ENCODE assay signal across 8 cellular contexts in genomic region chr12:26298785-26299621, GRCh38.
DNase-seq lines count a peak whose midpoint lies in the region; ATAC-seq and TF ChIP-seq lines count a peak whose summit lies in the region.

No MANE protein-coding gene starts in this region.

- H3K27ac ChIP-seq in DOHH2 (ENCODE audit: low read depth, low read length): peak overlapping the region; percentile 73
- H3K27ac ChIP-seq in trophoblast cell (ENCODE audit: low read depth, low read length): peak overlapping the region; percentile 84

- ATAC-seq in GM21381 (IDR thresholded peaks at IDR 0.05; ENCODE audit: unreplicated experiment) (peak; percentile 98), HG03520 (IDR thresholded peaks at IDR 0.05; ENCODE audit: unreplicated experiment) (peak; percentile 99), T-cell (replicated peaks in 1 of 4) (peak; percentile 58 to 75 (median 62))

- no peak overlapping the region for H4K8ac ChIP-seq in trophoblast cell (ENCODE audit: low read depth, low read length)

- peaks cover 0 to 6% of the 10 kb centered on the region in 2 donors for H3K27me3 Mint-ChIP-seq in T-cell

- CTCF ChIA-PET in T-cell (lab: Charles Lee): interaction anchor here in 1 of 2 donors (0.6 kb wide), 1 partner anchor 202 kb away, joined by 3 read pairs; no protein-coding TSS in a partner anchor

- H3K36me3 Mint-ChIP-seq in T-cell: no peaks in the 10 kb centered on the region

- no peak for TF ChIP-seq CTCF in DOHH2 (IDR thresholded peaks at IDR 0.05; ENCODE audit: low read depth, low read length, poor library complexity, severe bottlenecking)

- H3K9me2 ChIP-seq in DOHH2 (replicated peaks; ENCODE audit: control insufficient read depth, low read length): no peaks in the 10 kb centered on the region

- H3K79me2 ChIP-seq in DOHH2 (ENCODE audit: control insufficient read depth, low read length): no peaks in the 10 kb centered on the region
- H3K79me2 ChIP-seq in trophoblast cell (ENCODE audit: control insufficient read depth, insufficient read depth, low read length, poor library complexity): peaks cover 2% of the 10 kb centered on the region

- H3K4me2 ChIP-seq in DOHH2 (ENCODE audit: low read length) (peak overlapping the region; percentile 80), trophoblast cell (ENCODE audit: low read length) (peak overlapping the region; percentile 10)

- no peak overlapping the region for H3K9ac ChIP-seq in trophoblast cell (ENCODE audit: low read length)

- peak overlapping the region in 1 of 2 donors; percentile 9 for H3K27ac Mint-ChIP-seq in T-cell

- peaks cover 7% of the 10 kb centered on the region for H3F3A ChIP-seq in DOHH2 (ENCODE audit: control insufficient read depth, insufficient read depth)

- peaks cover 9% of the 10 kb centered on the region for H3K79me1 ChIP-seq in trophoblast cell (ENCODE audit: low read length)

- no peak overlapping the region for H3K18ac ChIP-seq in trophoblast cell (ENCODE audit: low read length)

- POLR2A ChIA-PET in T-cell (lab: Charles Lee): no interaction called here

- no peak overlapping the region for H2BK12ac ChIP-seq in trophoblast cell (ENCODE audit: low read length)

- H2BK120ac ChIP-seq in trophoblast cell (ENCODE audit: insufficient read depth, low read length, poor library complexity): no peak overlapping the region

- H3K4me1 ChIP-seq in DOHH2 (ENCODE audit: control insufficient read depth, low read length) (peaks cover 28% of the 10 kb centered on the region), trophoblast cell (ENCODE audit: control insufficient read depth in 1 of 2, insufficient read depth in 2 of 2, low read length in 2 of 2) (peaks cover 10% of the 10 kb centered on the region in 2 experiments)

- H3K23ac ChIP-seq in trophoblast cell (ENCODE audit: low read length): no peak overlapping the region

- H2AFZ ChIP-seq in trophoblast cell (ENCODE audit: insufficient read depth, low read length, poor library complexity): no peak overlapping the region

- H3K4me3 ChIP-seq in DOHH2 (ENCODE audit: low read length) (peak overlapping the region; percentile 63), trophoblast cell (ENCODE audit: low read depth, low read length) (no peak overlapping the region)

- peak overlapping the region; percentile 19 to 59 (median 34) for H3K4me3 Mint-ChIP-seq in T-cell

- peaks cover 0 to 6% (median 0%) of the 10 kb centered on the region in 3 donors for H3K9me3 Mint-ChIP-seq in T-cell

- H3K4me1 Mint-ChIP-seq in T-cell: peaks cover 18 to 22% (median 19%) of the 10 kb centered on the region in 3 donors

- H2AK5ac ChIP-seq in trophoblast cell (ENCODE audit: low read length): no peak overlapping the region

- no peak overlapping the region for H3K4ac ChIP-seq in trophoblast cell (ENCODE audit: low read depth, low read length)

- H3K36me3 ChIP-seq in DOHH2 (ENCODE audit: control insufficient read depth, low read length) (no peaks in the 10 kb centered on the region), trophoblast cell (ENCODE audit: control insufficient read depth in 1 of 2, insufficient read depth in 2 of 2, low read length in 2 of 2) (no peaks in the 10 kb centered on the region)

- H3K9me3 ChIP-seq in DOHH2 (ENCODE audit: control insufficient read depth, insufficient read depth, low read length): no peaks in the 10 kb centered on the region
- no peaks in the 10 kb centered on the region for H3K9me3 ChIP-seq in trophoblast cell (ENCODE audit: insufficient read depth, low read depth, low read length)

- no peak overlapping the region for H4K12ac ChIP-seq in trophoblast cell (ENCODE audit: low read depth, low read length)

- no peaks in the 10 kb centered on the region for H3K27me3 ChIP-seq in DOHH2 (ENCODE audit: control insufficient read depth, low read length)
- no peaks in the 10 kb centered on the region for H3K27me3 ChIP-seq in trophoblast cell (ENCODE audit: insufficient read depth, low read length)

- peak in 1 of 34 experiments; percentile 15 for DNase-seq in T-cell
- peak; percentile 75 for DNase-seq in fibroblast of peridontal ligament (ENCODE audit: extremely low read depth)
- DNase-seq in trophoblast cell: peak; percentile 42 to 75
- DNase-seq in cerebellar nuclear complex (lab: John Stamatoyannopoulos, UW): no peak
- no peak for DNase-seq in COLO668 (lab: John Stamatoyannopoulos, UW; ENCODE audit: unreplicated experiment)

- H4K20me1 ChIP-seq in DOHH2 (ENCODE audit: control insufficient read depth, insufficient read depth, low read depth, low read length): no peaks in the 10 kb centered on the region

- H3K14ac ChIP-seq in trophoblast cell (ENCODE audit: low read length): no peak overlapping the region

- no CpG with 5 or more reads among the region's 6 CpGs for WGBS in trophoblast cell (ENCODE audit: extremely low coverage, insufficient coverage, insufficient read length)

- no peak overlapping the region for H2BK5ac ChIP-seq in trophoblast cell (ENCODE audit: low read depth, low read length, poor library complexity)

- H4K91ac ChIP-seq in trophoblast cell (ENCODE audit: low read depth, low read length): no peak overlapping the region

Comparison
In these comparisons a context has a peak if more than half of its experiments do, and no peak if none do; other contexts are left out.
1. DNase-seq: peak in fibroblast of peridontal ligament (single experiment) and trophoblast cell (2 of 2); none in cerebellar nuclear complex (0 of 2) and COLO668 (single experiment).
2. Peak in every context shown above with its lines, with median percentiles within 50 percentile points of each other: ATAC-seq.